1 cellular context compared by ENCODE assay signal in the genomic region with DNA sequence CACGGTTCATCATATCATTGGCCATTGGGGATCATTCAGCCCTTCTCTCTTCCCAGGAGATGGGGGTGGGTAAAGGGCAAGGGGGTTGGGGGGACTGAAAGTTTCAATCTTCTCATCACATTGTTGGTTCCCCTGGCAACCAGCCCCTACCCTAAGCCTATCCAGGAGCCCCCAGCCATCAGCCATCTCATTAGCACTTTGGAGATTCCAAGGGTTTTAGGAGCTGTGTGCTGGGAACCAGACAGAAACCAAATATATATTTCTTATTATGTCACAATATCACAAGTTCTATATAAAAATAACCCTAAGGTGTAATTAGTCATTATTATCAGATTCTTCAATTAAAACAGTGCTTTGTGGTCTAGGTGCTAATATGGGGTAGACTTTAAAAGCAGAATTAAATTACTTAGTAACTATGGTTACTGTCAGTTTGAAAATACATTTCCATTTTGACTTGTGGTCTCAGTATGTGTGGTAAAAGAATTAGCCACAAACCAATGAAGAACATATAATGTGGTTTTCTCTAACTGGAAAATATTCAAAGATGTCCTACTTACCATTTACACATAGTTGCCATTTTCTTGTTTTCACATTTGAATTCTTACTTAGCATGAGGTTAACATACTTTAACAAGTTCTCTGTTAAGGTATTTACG.
TF ChIP-seq lines count a peak whose summit lies in the region.

No MANE protein-coding gene starts in this region.

TF ChIP-seq in GM12878, 131 proteins besides CTCF, POLR2A, EP300 and RAD21 (continued from another document):
- TF ChIP-seq, protein P1, sequence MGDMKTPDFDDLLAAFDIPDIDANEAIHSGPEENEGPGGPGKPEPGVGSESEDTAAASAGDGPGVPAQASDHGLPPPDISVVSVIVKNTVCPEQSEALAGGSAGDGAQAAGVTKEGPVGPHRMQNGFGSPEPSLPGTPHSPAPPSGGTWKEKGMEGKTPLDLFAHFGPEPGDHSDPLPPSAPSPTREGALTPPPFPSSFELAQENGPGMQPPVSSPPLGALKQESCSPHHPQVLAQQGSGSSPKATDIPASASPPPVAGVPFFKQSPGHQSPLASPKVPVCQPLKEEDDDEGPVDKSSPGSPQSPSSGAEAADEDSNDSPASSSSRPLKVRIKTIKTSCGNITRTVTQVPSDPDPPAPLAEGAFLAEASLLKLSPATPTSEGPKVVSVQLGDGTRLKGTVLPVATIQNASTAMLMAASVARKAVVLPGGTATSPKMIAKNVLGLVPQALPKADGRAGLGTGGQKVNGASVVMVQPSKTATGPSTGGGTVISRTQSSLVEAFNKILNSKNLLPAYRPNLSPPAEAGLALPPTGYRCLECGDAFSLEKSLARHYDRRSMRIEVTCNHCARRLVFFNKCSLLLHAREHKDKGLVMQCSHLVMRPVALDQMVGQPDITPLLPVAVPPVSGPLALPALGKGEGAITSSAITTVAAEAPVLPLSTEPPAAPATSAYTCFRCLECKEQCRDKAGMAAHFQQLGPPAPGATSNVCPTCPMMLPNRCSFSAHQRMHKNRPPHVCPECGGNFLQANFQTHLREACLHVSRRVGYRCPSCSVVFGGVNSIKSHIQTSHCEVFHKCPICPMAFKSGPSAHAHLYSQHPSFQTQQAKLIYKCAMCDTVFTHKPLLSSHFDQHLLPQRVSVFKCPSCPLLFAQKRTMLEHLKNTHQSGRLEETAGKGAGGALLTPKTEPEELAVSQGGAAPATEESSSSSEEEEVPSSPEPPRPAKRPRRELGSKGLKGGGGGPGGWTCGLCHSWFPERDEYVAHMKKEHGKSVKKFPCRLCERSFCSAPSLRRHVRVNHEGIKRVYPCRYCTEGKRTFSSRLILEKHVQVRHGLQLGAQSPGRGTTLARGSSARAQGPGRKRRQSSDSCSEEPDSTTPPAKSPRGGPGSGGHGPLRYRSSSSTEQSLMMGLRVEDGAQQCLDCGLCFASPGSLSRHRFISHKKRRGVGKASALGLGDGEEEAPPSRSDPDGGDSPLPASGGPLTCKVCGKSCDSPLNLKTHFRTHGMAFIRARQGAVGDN (IDR thresholded peaks at IDR 0.05) = peak; percentile 50; the same call in 1 of the 2 replicates
- TF ChIP-seq TBL1XR1 (IDR thresholded peaks at IDR 0.05; ENCODE audit: low read depth, low read length) = peak; percentile 65
- TF ChIP-seq ZNF24 (IDR thresholded peaks at IDR 0.05) = peak; percentile 17; the same call in 1 of the 2 replicates
- TF ChIP-seq RAD51 (IDR thresholded peaks at IDR 0.05) = peak; percentile 74
